In the genomic region with DNA sequence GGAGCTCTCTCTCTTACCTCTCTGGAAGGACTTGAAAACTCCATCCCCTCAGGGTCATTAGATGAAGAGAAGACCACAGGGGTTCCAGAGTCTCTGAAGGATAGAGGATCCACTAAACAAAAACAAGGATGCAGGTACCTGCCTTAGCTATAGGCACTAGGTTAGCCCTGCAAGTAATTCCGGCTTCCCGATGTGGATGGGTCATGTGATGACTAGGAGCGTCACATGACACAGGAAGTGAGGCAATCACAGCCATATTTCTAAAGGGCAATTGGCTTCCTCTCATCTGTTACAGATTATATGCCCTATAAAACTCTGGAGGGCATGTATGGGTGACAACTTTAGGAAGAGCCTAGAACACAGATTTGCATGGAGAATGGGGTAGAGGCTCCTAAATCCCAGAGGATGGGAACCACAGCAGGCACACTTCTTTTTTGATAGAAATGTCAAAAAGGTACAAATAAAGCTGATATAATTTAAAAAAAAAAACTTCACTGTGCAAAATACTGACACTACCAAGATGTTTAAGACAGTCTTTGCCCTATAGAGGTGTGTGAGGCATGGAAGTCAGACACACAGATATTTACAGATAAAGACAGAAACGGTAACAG, we compare ENCODE assay signal across 8 cellular contexts. TPM values are rescaled to one million over a fixed set of nuclear protein-coding genes. Genes with fewer than 3 reads are reported as not detected.
DNase-seq lines count a peak whose midpoint lies in the region; ATAC-seq and TF ChIP-seq lines count a peak whose summit lies in the region.

No MANE protein-coding gene starts in this region.

- H3K4me1 ChIP-seq in colonic mucosa: peaks cover 4% of the 10 kb centered on the region

- H3K9ac ChIP-seq in colonic mucosa (ENCODE audit: low read depth in 2 of 2, low read length in 2 of 2): peak overlapping the region in 1 of 2 donors; percentile 55

- peak; percentile 75 for DNase-seq in BJ (ENCODE audit: low read depth)
- peak; percentile 84 for DNase-seq in HEK293T (ENCODE audit: extremely low spot score)
- peak; percentile 82 for DNase-seq in NCI-H510A treated with DMSO at 0.1 percent for 48 hours (lab: John Stamatoyannopoulos, UW)
- peak; percentile 61 for DNase-seq in activated CD4-positive, CD25-positive, alpha-beta regulatory T cell treated with anti-CD3 and anti-CD28 coated beads, Interleukin-2, amount 50 U/mL, for 16 hours (ENCODE audit: low read depth, low spot score)
- DNase-seq in colonic mucosa: peak; percentile 90
- peak; percentile 77 for DNase-seq in kidney glomerular epithelial cell (lab: John Stamatoyannopoulos, UW)
- peak; percentile 17 to 48 for DNase-seq in stimulated activated CD4-positive, alpha-beta T cell treated with anti-CD3 and anti-CD28 coated beads, Interleukin-1b, Interleukin-23, amount 100 ng/mL, for 4 hours (ENCODE audit: low read depth in 2 of 2)

- no peaks in the 10 kb centered on the region for H3K9me3 ChIP-seq in colonic mucosa

- CTCF ChIA-PET in BJ (lab: Yijun Ruan, JAX): interaction anchor here (1.2 to 3.1 kb wide), 5 partner anchors 10 to 83 kb away, joined by 3 to 40 read pairs (median 5); a partner anchor contains a TSS
- CTCF ChIA-PET in HEK293T (lab: Yijun Ruan, JAX): interaction anchor here (1.5 to 3.8 kb wide), 3 partner anchors 10 to 68 kb away, joined by 4 to 28 read pairs (median 6); a partner anchor contains a TSS

- H3K27me3 ChIP-seq in BJ (ENCODE audit: control insufficient read depth, insufficient read depth, low read length) (no peaks in the 10 kb centered on the region), colonic mucosa (no peaks in the 10 kb centered on the region)

- no peak for ATAC-seq in GM19328 (IDR thresholded peaks at IDR 0.05; ENCODE audit: unreplicated experiment)

- peak overlapping the region; percentile 25 for H3K4me3 ChIP-seq in BJ (ENCODE audit: low read depth, low read length)
- peak overlapping the region; percentile 34 for H3K4me3 ChIP-seq in colonic mucosa

- H3K36me3 ChIP-seq in BJ (ENCODE audit: control insufficient read depth, insufficient read depth, low read length) (peaks cover 9% of the 10 kb centered on the region), colonic mucosa (no peaks in the 10 kb centered on the region)

- H3K27ac ChIP-seq in colonic mucosa: peak overlapping the region; percentile 91

- POLR2A ChIA-PET in BJ (lab: Charles Lee): no interaction called here
- POLR2A ChIA-PET in HEK293T (lab: Yijun Ruan, JAX): interaction anchor here (0.6 to 5.7 kb wide), 8 partner anchors 10 to 482 kb away, joined by 3 to 43 read pairs (median 4); a partner anchor contains a TSS

- intact Hi-C loops in colonic mucosa (cut with DNase I): no loop called here

- TF ChIP-seq CTCF in BJ (IDR thresholded peaks at IDR 0.05; ENCODE audit: insufficient read depth, low read depth, low read length) (no peak), colonic mucosa (IDR thresholded peaks at IDR 0.05) (no peak)

TF ChIP-seq in HEK293T, 16 proteins besides CTCF, POLR2A, EP300 and RAD21:
- no peak for TF ChIP-seq TARDBP (IDR thresholded peaks at IDR 0.05)
- no peak for TF ChIP-seq HDGF (IDR thresholded peaks at IDR 0.05; ENCODE audit: borderline replicate concordance)
- no peak for TF ChIP-seq FOXA1 (IDR thresholded peaks at IDR 0.05)
- no peak for TF ChIP-seq CTBP1 (IDR thresholded peaks at IDR 0.05; ENCODE audit: borderline replicate concordance)
- no peak for TF ChIP-seq LEF1 (IDR thresholded peaks at IDR 0.05; ENCODE audit: borderline replicate concordance)
- no peak for TF ChIP-seq BHLHE40 (IDR thresholded peaks at IDR 0.05; ENCODE audit: borderline replicate concordance)
- TF ChIP-seq, protein P1, sequence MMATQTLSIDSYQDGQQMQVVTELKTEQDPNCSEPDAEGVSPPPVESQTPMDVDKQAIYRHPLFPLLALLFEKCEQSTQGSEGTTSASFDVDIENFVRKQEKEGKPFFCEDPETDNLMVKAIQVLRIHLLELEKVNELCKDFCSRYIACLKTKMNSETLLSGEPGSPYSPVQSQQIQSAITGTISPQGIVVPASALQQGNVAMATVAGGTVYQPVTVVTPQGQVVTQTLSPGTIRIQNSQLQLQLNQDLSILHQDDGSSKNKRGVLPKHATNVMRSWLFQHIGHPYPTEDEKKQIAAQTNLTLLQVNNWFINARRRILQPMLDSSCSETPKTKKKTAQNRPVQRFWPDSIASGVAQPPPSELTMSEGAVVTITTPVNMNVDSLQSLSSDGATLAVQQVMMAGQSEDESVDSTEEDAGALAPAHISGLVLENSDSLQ (IDR thresholded peaks at IDR 0.05): peak; percentile 22; the same call in 1 of the 2 replicates
- TF ChIP-seq FOXM1 (IDR thresholded peaks at IDR 0.05; ENCODE audit: borderline replicate concordance): no peak; the same call in 1 of the 2 replicates
- peak; percentile 91 for TF ChIP-seq ELF4 (IDR thresholded peaks at IDR 0.05)
- TF ChIP-seq L3MBTL2 (conservative IDR thresholded peaks at IDR 0.05): peak; percentile 47
- TF ChIP-seq FOXK2 (IDR thresholded peaks at IDR 0.05): no peak
- TF ChIP-seq NFRKB (IDR thresholded peaks at IDR 0.05): peak; percentile 61; the same call in 1 of the 2 replicates
- TF ChIP-seq SP1 (IDR thresholded peaks at IDR 0.05): no peak
- TF ChIP-seq SUZ12 (IDR thresholded peaks at IDR 0.05): no peak
- no peak for TF ChIP-seq ARNT (IDR thresholded peaks at IDR 0.05)
- peak; percentile 87 for TF ChIP-seq ZNF384 (IDR thresholded peaks at IDR 0.05)

RNA-seq across cellular contexts. Expression of a gene that starts 14.1 kb away (rescaled TPM):
- polyA plus RNA-seq in BJ (2011; rRNA removed): 10.3 and 15.7 TPM in 2 replicates
- 6.6 and 9.8 TPM in 2 replicates for polyA minus RNA-seq in BJ (2011; rRNA and poly(A)+ RNA removed)
- 10 to 100 TPM; 22.0 to 34.2 TPM for total RNA-seq in colonic mucosa

RNA-seq across cellular contexts. Expression of a gene that starts 21.0 kb away (rescaled TPM):
- polyA plus RNA-seq in BJ (2011; rRNA removed): 147 and 193 TPM in 2 replicates
- 70.5 and 116 TPM in 2 replicates for polyA minus RNA-seq in BJ (2011; rRNA and poly(A)+ RNA removed)
- total RNA-seq in colonic mucosa: 10 to 100 TPM; 41.5 to 67.7 TPM

RNA-seq across cellular contexts. Expression of a gene that starts 32.1 kb away (rescaled TPM):
- polyA plus RNA-seq in BJ (2011; rRNA removed): 46.1 and 57.4 TPM in 2 replicates
- 38.6 and 41.2 TPM in 2 replicates for polyA minus RNA-seq in BJ (2011; rRNA and poly(A)+ RNA removed)
- total RNA-seq in colonic mucosa: 10 to 100 TPM; 31.7 to 66.4 TPM

RNA-seq across cellular contexts. Expression of a gene that starts 32.7 kb away (rescaled TPM):
- 56.5 and 72.7 TPM in 2 replicates for polyA plus RNA-seq in BJ (2011; rRNA removed)
- 32.6 and 60.6 TPM in 2 replicates for polyA minus RNA-seq in BJ (2011; rRNA and poly(A)+ RNA removed)
- total RNA-seq in colonic mucosa: 10 to 100 TPM; 37.5 to 55.8 TPM

RNA-seq across cellular contexts. Expression of a gene that starts 33.5 kb away (rescaled TPM):
- polyA plus RNA-seq in BJ (2011; rRNA removed): 48.0 and 61.4 TPM in 2 replicates
- polyA minus RNA-seq in BJ (2011; rRNA and poly(A)+ RNA removed): 30.9 and 40.7 TPM in 2 replicates
- 10 to 100 TPM; 12.2 to 16.0 TPM for total RNA-seq in colonic mucosa

Comparison
In these comparisons a context has a peak if more than half of its experiments do, and no peak if none do; other contexts are left out.
1. DNase-seq: peak in every context shown above with its lines; median percentile 90 in colonic mucosa; 84 in HEK293T; 82 in NCI-H510A treated with DMSO at 0.1 percent for 48 hours; 77 in kidney glomerular epithelial cell; 75 in BJ; 61 in activated CD4-positive, CD25-positive, alpha-beta regulatory T cell treated with anti-CD3 and anti-CD28 coated beads, Interleukin-2, amount 50 U/mL, for 16 hours; 32 in stimulated activated CD4-positive, alpha-beta T cell treated with anti-CD3 and anti-CD28 coated beads, Interleukin-1b, Interleukin-23, amount 100 ng/mL, for 4 hours.